In the genomic region with DNA sequence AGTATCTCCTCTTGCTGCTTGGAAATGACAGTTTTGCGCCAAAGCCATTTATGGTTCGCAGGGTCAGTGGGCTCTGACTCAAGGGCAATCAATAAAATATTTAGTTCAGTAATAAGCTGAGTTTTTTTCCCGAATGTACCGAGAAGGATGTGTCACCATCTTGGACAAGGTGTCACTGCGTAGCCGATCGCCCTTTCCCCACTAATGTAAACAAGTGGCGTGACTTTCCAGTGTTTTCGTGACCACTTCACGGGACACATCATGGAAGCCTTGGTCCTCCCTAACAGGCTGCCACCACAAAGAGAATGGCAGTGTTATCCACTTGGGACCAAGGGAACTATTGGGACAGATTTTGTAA, we compare ENCODE assay signal across 25 cellular contexts. TPM values are rescaled to one million over a fixed set of nuclear protein-coding genes. Genes with fewer than 3 reads are reported as not detected.
DNase-seq lines count a peak whose midpoint lies in the region; ATAC-seq and TF ChIP-seq lines count a peak whose summit lies in the region.
"Had no signal": no experiment of that assay in that cellular context is flagged by ENCODE, and none has a peak within 500 bp of the region (broad histone marks: within the 10 kb centered on the region; RNA-seq: fewer than 3 reads in every experiment).

No MANE protein-coding gene starts in this region.

- H3K9ac ChIP-seq in HUES64 (ENCODE audit: low read depth, low read length) (no peak overlapping the region), neural progenitor cell (no peak overlapping the region)

- BruUV-seq in A673 (replicated peaks; lab: Mats Ljungman, UMichigan) = no TSS peak

- no peaks in the 10 kb centered on the region for H3K9me3 Mint-ChIP-seq in neural progenitor cell
- H3K9me3 Mint-ChIP-seq in activated CD8-positive, alpha-beta memory T cell treated with anti-CD3 and anti-CD28 coated beads, Interleukin-2, amount 10 ng/mL, durations not matched to agents 7 days and 5 days (ENCODE audit: low read depth) = no peaks in the 10 kb centered on the region

- H3K36me3 ChIP-seq in A673 (ENCODE audit: insufficient read depth, low read length, poor library complexity, severe bottlenecking) = no peaks in the 10 kb centered on the region
- H3K36me3 ChIP-seq in HUES64 (ENCODE audit: insufficient read depth, low read length) = no peaks in the 10 kb centered on the region
- H3K36me3 ChIP-seq in hepatocyte (replicated peaks; ENCODE audit: insufficient read depth, low read depth) = no peaks in the 10 kb centered on the region
- no peaks in the 10 kb centered on the region for H3K36me3 ChIP-seq in neural progenitor cell
- H3K36me3 ChIP-seq: heart left ventricle had no signal

- peaks cover 66% of the 10 kb centered on the region for H3K27me3 Mint-ChIP-seq in neural progenitor cell (ENCODE audit: insufficient read depth, low read depth)
- H3K27me3 Mint-ChIP-seq in activated CD8-positive, alpha-beta memory T cell treated with anti-CD3 and anti-CD28 coated beads, Interleukin-2, amount 10 ng/mL, durations not matched to agents 7 days and 5 days = peaks cover 46% of the 10 kb centered on the region

- DNase-seq in A673 (ENCODE audit: low spot score) (no peak), hepatocyte (ENCODE audit: low spot score) (no peak), neural progenitor cell (ENCODE audit: low spot score) (no peak), EL (no peak)
- DNase-seq in activated CD8-positive, alpha-beta memory T cell treated with anti-CD3 and anti-CD28 coated beads, Interleukin-2, amount 10 ng/mL, durations not matched to agents 7 days and 5 days = no peak
- no peak for DNase-seq in activated CD4-positive, alpha-beta T cell treated with anti-CD3 and anti-CD28 coated beads for 1 hour
- DNase-seq: GDM1; heart left ventricle; kidney glomerular epithelial cell; naive thymus-derived CD8-positive, alpha-beta T cell; NCI-H1417 treated with DMSO at 0.1 percent for 48 hours; NCI-H2171 treated with DMSO at 0.1 percent for 48 hours; NCI-H526 treated with DMSO at 0.1 percent for 48 hours; Right ventricle myocardium superior; stimulated activated CD4-positive, alpha-beta T cell treated with anti-CD3 and anti-CD28 coated beads, Interleukin-4, amount 100 ng/mL, for 24 hours had no signal

- CTCF ChIA-PET in A673 (lab: Charles Lee) = no interaction called here
- CTCF ChIA-PET in activated CD8-positive, alpha-beta memory T cell treated with anti-CD3 and anti-CD28 coated beads, Interleukin-2, amount 10 ng/mL, durations not matched to agents 7 days and 5 days (lab: Charles Lee) = no interaction called here

- peaks cover 13% of the 10 kb centered on the region for H3F3A ChIP-seq in neural progenitor cell (ENCODE audit: low read depth)

- H3K27ac ChIP-seq in A673 (ENCODE audit: low read depth, low read length, poor library complexity, severe bottlenecking) (no peak overlapping the region), HUES64 (ENCODE audit: low read depth, low read length) (no peak overlapping the region), hepatocyte (peak overlapping the region; percentile 91), neural progenitor cell (no peak overlapping the region)
- H3K27ac ChIP-seq: A549, C4-2B, coronary artery, heart left ventricle had no signal

- peak overlapping the region; percentile 77 for H3K4me3 Mint-ChIP-seq in neural progenitor cell
- no peak overlapping the region for H3K4me3 Mint-ChIP-seq in activated CD8-positive, alpha-beta memory T cell treated with anti-CD3 and anti-CD28 coated beads, Interleukin-2, amount 10 ng/mL, durations not matched to agents 7 days and 5 days
- H3K4me3 Mint-ChIP-seq: IgD-negative memory B cell; naive thymus-derived CD8-positive, alpha-beta T cell; stimulated activated naive CD8-positive, alpha-beta T cell treated with anti-CD3 and anti-CD28 coated beads, Interleukin-15, Interleukin-2, amounts not matched to agents 100 ng/mL and 50 ng/mL, for 24 hours had no signal

- no peaks in the 10 kb centered on the region for H3K36me3 Mint-ChIP-seq in neural progenitor cell
- H3K36me3 Mint-ChIP-seq in activated CD8-positive, alpha-beta memory T cell treated with anti-CD3 and anti-CD28 coated beads, Interleukin-2, amount 10 ng/mL, durations not matched to agents 7 days and 5 days = no peaks in the 10 kb centered on the region
- H3K36me3 Mint-ChIP-seq: IgD-negative memory B cell had no signal

- H3K79me2 ChIP-seq in hepatocyte (peaks cover 35% of the 10 kb centered on the region), neural progenitor cell (ENCODE audit: low read depth) (no peaks in the 10 kb centered on the region)

- POLR2A ChIA-PET in A673 (lab: Charles Lee; ENCODE audit: low non-redundant PET) = no interaction called here

- H2AFZ ChIP-seq in hepatocyte = no peak overlapping the region
- H2AFZ ChIP-seq in neural progenitor cell (replicated peaks) = peak overlapping the region; percentile 32

- H3K4me2 ChIP-seq in hepatocyte (peak overlapping the region; percentile 91), neural progenitor cell (peak overlapping the region; percentile 86)
- H3K4me2 ChIP-seq: A549 had no signal

- TF ChIP-seq CTCF in A673 (conservative IDR thresholded peaks at IDR 0.05; ENCODE audit: low read depth, low read length) = no peak
- TF ChIP-seq CTCF in hepatocyte (IDR thresholded peaks at IDR 0.05; ENCODE audit: poor library complexity) = no peak
- no peak for TF ChIP-seq CTCF in neural progenitor cell (IDR thresholded peaks at IDR 0.05)

- H3K9me3 ChIP-seq in A673 (ENCODE audit: low read depth, low read length, poor library complexity, severe bottlenecking) = no peaks in the 10 kb centered on the region
- H3K9me3 ChIP-seq in HUES64 (ENCODE audit: insufficient read depth, low read depth, low read length) = no peaks in the 10 kb centered on the region
- H3K9me3 ChIP-seq in hepatocyte (ENCODE audit: low read depth) = no peaks in the 10 kb centered on the region
- H3K9me3 ChIP-seq in neural progenitor cell (ENCODE audit: low read depth) = no peaks in the 10 kb centered on the region
- H3K9me3 ChIP-seq: A549, heart left ventricle had no signal

- H3K4me1 ChIP-seq in A673 (ENCODE audit: insufficient read depth, low read length, poor library complexity, severe bottlenecking) (peaks cover 17% of the 10 kb centered on the region), HUES64 (ENCODE audit: insufficient read depth, low read length) (peaks cover 46% of the 10 kb centered on the region), hepatocyte (ENCODE audit: insufficient read depth) (peaks cover 5% of the 10 kb centered on the region), neural progenitor cell (peaks cover 15% of the 10 kb centered on the region)
- H3K4me1 ChIP-seq: A549, heart left ventricle had no signal

- peaks cover 12% of the 10 kb centered on the region for H3K4me1 Mint-ChIP-seq in neural progenitor cell
- no peaks in the 10 kb centered on the region for H3K4me1 Mint-ChIP-seq in activated CD8-positive, alpha-beta memory T cell treated with anti-CD3 and anti-CD28 coated beads, Interleukin-2, amount 10 ng/mL, durations not matched to agents 7 days and 5 days
- H3K4me1 Mint-ChIP-seq: naive thymus-derived CD8-positive, alpha-beta T cell had no signal

- H3K4me3 ChIP-seq in A673 (ENCODE audit: low read depth, low read length, poor library complexity, severe bottlenecking) (peak overlapping the region; percentile 38), HUES64 (ENCODE audit: low read length) (peak overlapping the region; percentile 43), hepatocyte (no peak overlapping the region), neural progenitor cell (peak overlapping the region; percentile 50)
- H3K4me3 ChIP-seq: A549, coronary artery had no signal

- H3K27me3 ChIP-seq in A673 (replicated peaks; ENCODE audit: insufficient read depth, low read depth, low read length, poor library complexity) = no peaks in the 10 kb centered on the region
- H3K27me3 ChIP-seq in HUES64 (ENCODE audit: insufficient read depth, low read length) = peaks cover 82% of the 10 kb centered on the region
- H3K27me3 ChIP-seq in hepatocyte = peaks cover 45% of the 10 kb centered on the region
- H3K27me3 ChIP-seq in neural progenitor cell = peaks cover 98% of the 10 kb centered on the region

- H4K20me1 ChIP-seq in hepatocyte (ENCODE audit: insufficient read depth, poor library complexity, severe bottlenecking) (no peaks in the 10 kb centered on the region), neural progenitor cell (ENCODE audit: low read depth) (peaks cover 56% of the 10 kb centered on the region)

- no peak for ATAC-seq in activated CD8-positive, alpha-beta memory T cell treated with anti-CD3 and anti-CD28 coated beads, Interleukin-2, amount 10 ng/mL, durations not matched to agents 7 days and 5 days
- no peak for ATAC-seq in HG03097 (IDR thresholded peaks at IDR 0.05; ENCODE audit: low FRiP score, unreplicated experiment)
- ATAC-seq: A549; activated naive CD4-positive, alpha-beta T cell treated with anti-CD3 and anti-CD28 coated beads, Interleukin-2, amount 50 U/mL, for 72 hours; heart left ventricle; naive thymus-derived CD8-positive, alpha-beta T cell had no signal

- intact Hi-C loops in A673 (cut with micrococcal nuclease; ENCODE audit: unreplicated experiment) = no loop called here

- no peaks in the 10 kb centered on the region for H3K9me2 ChIP-seq in hepatocyte (replicated peaks; ENCODE audit: insufficient read depth)

- H3K27ac Mint-ChIP-seq in neural progenitor cell = no peak overlapping the region
- H3K27ac Mint-ChIP-seq in activated CD8-positive, alpha-beta memory T cell treated with anti-CD3 and anti-CD28 coated beads, Interleukin-2, amount 10 ng/mL, durations not matched to agents 7 days and 5 days = no peak overlapping the region
- H3K27ac Mint-ChIP-seq: activated naive CD4-positive, alpha-beta T cell treated with anti-CD3 and anti-CD28 coated beads, Interleukin-2, amount 50 U/mL, for 72 hours; IgD-negative memory B cell; naive thymus-derived CD8-positive, alpha-beta T cell; stimulated activated naive CD8-positive, alpha-beta T cell treated with anti-CD3 and anti-CD28 coated beads, Interleukin-15, Interleukin-2, amounts not matched to agents 100 ng/mL and 50 ng/mL, for 24 hours had no signal

- 3% methylated on average over 10 of the region's 10 CpGs for WGBS in HUES64
- 7% methylated on average over 10 of the region's 10 CpGs for WGBS in hepatocyte (ENCODE audit: low lambda C conversion rate, missing lambda C conversion rate)

RNA-seq across cellular contexts. Expression of a gene that starts 16.4 kb away (rescaled TPM):
- 11.1 and 11.8 TPM in 2 replicates for total RNA-seq in A673 (2021)
- polyA plus RNA-seq in HUES64 (2013, experiment 1 of 2) = 0.90 TPM
- polyA plus RNA-seq in HUES64 (2013, experiment 2 of 2) = 0.51 TPM
- 25.0 and 29.1 TPM in 2 replicates for total RNA-seq in hepatocyte
- 16.2 and 22.0 TPM in 2 replicates for polyA plus RNA-seq in hepatocyte
- total RNA-seq in neural progenitor cell (ENCODE audit: low replicate concordance) = not detected in 2 replicates
- not detected for total RNA-seq in activated CD8-positive, alpha-beta memory T cell treated with anti-CD3 and anti-CD28 coated beads, Interleukin-2, amount 10 ng/mL, durations not matched to agents 7 days and 5 days
- total RNA-seq: activated naive CD4-positive, alpha-beta T cell treated with anti-CD3 and anti-CD28 coated beads, Interleukin-2, amount 50 U/mL, for 72 hours; M059J; naive thymus-derived CD8-positive, alpha-beta T cell; OCI-LY7; Right ventricle myocardium superior had no signal
- polyA plus RNA-seq: A549; heart left ventricle; IgD-negative memory B cell; naive thymus-derived CD8-positive, alpha-beta T cell had no signal

Comparison
In these comparisons a context has a peak if more than half of its experiments do, and no peak if none do; other contexts are left out.
1. RNA of a gene that starts 16.4 kb away (total RNA-seq): 25.0 to 29.1 TPM in hepatocyte and 11.1 to 11.8 TPM in A673; not detected in neural progenitor cell and not detected in activated CD8-positive, alpha-beta memory T cell treated with anti-CD3 and anti-CD28 coated beads, Interleukin-2, amount 10 ng/mL, durations not matched to agents 7 days and 5 days; every median in the first group is over 10 times any median in the second.